In genomic region chr19:38704488-38705026, GRCh38 we compare ENCODE assay signal across 1 cellular context.
TF ChIP-seq lines count a peak whose summit lies in the region.

No MANE protein-coding gene starts in this region.

TF ChIP-seq in HEK293, 187 proteins besides CTCF, POLR2A, EP300 and RAD21 (continued from another document):
- TF ChIP-seq ZBTB11 (tag by site-specific recombination; conservative IDR thresholded peaks at IDR 0.05; ENCODE audit: low read depth), result no peak
- TF ChIP-seq, protein P1, sequence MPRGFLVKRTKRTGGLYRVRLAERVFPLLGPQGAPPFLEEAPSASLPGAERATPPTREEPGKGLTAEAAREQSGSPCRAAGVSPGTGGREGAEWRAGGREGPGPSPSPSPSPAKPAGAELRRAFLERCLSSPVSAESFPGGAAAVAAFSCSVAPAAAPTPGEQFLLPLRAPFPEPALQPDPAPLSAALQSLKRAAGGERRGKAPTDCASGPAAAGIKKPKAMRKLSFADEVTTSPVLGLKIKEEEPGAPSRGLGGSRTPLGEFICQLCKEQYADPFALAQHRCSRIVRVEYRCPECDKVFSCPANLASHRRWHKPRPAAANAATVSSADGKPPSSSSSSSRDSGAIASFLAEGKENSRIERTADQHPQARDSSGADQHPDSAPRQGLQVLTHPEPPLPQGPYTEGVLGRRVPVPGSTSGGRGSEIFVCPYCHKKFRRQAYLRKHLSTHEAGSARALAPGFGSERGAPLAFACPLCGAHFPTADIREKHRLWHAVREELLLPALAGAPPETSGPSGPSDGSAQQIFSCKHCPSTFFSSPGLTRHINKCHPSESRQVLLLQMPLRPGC (tag by site-specific recombination; IDR thresholded peaks at IDR 0.05), result no peak
- no peak for TF ChIP-seq ZNF121 (tag by site-specific recombination; IDR thresholded peaks at IDR 0.05)
- TF ChIP-seq RBAK (tag by site-specific recombination; IDR thresholded peaks at IDR 0.05), result no peak
- no peak for TF ChIP-seq ZSCAN4 (tag by site-specific recombination; IDR thresholded peaks at IDR 0.05)
- no peak for TF ChIP-seq REST (tag by site-specific recombination; IDR thresholded peaks at IDR 0.05)
- no peak for TF ChIP-seq ZEB2 (tag by site-specific recombination; IDR thresholded peaks at IDR 0.05)
- TF ChIP-seq PBX3 (CRISPR knock-in tag; IDR thresholded peaks at IDR 0.05), result no peak
- no peak for TF ChIP-seq ZFP37 (tag by site-specific recombination; IDR thresholded peaks at IDR 0.05)
- TF ChIP-seq ZNF302 (tag by site-specific recombination; IDR thresholded peaks at IDR 0.05; ENCODE audit: low read depth), result no peak
- TF ChIP-seq KLF10 (tag by site-specific recombination; IDR thresholded peaks at IDR 0.05), result no peak
- no peak for TF ChIP-seq ZNF561 (tag by site-specific recombination; IDR thresholded peaks at IDR 0.05; ENCODE audit: borderline replicate concordance)
